4 cellular contexts compared by ENCODE assay signal in genomic region chr6:84133385-84133784, GRCh38.
DNase-seq lines count a peak whose midpoint lies in the region; FAIRE-seq and TF ChIP-seq lines count a peak whose summit lies in the region.
"Not testable (repeated sequence)": the region's sequence is repeated elsewhere in the genome, so short reads cannot be mapped to it uniquely, and the experiment has no call there.

No MANE protein-coding gene starts in this region.

- H3K9ac ChIP-seq in endodermal cell (ENCODE audit: extremely low read depth, low read length, poor library complexity, severe bottlenecking); kidney (ENCODE audit: low read length in 2 of 2): not testable (repeated sequence)

- H3K9me3 ChIP-seq in endodermal cell (ENCODE audit: control insufficient read depth, low read length) = peaks cover 36% of the 10 kb centered on the region
- H3K9me3 ChIP-seq in kidney (ENCODE audit: control insufficient read depth in 1 of 2, low read length in 2 of 2) = not testable (repeated sequence)

- peak; percentile 10 for DNase-seq in Jurkat, Clone E6-1 (ENCODE audit: low read depth, low spot score)
- DNase-seq in chondrocyte (ENCODE audit: low spot score) (peak; percentile 64), kidney (peak; percentile 58)
- DNase-seq in endodermal cell = not testable (repeated sequence)

- H3K27me3 Mint-ChIP-seq in chondrocyte (ENCODE audit: low read depth); endodermal cell (ENCODE audit: insufficient read depth): not testable (repeated sequence)

- not testable (repeated sequence) for H3K36me3 Mint-ChIP-seq in chondrocyte (ENCODE audit: low read depth)
- H3K36me3 Mint-ChIP-seq in endodermal cell (ENCODE audit: low read depth) = peaks cover 64% of the 10 kb centered on the region

- H3K36me3 ChIP-seq in endodermal cell (ENCODE audit: control insufficient read depth, insufficient read depth, low read length) = peaks cover 37% of the 10 kb centered on the region
- H3K36me3 ChIP-seq in kidney (ENCODE audit: control insufficient read depth in 1 of 2, insufficient read depth in 2 of 2, low read length in 2 of 2) = not testable (repeated sequence)

- not testable (repeated sequence) for TF ChIP-seq CTCF in chondrocyte (IDR thresholded peaks at IDR 0.05); endodermal cell (conservative IDR thresholded peaks at IDR 0.05); kidney (IDR thresholded peaks at IDR 0.05; ENCODE audit: borderline replicate concordance, extremely low read depth, insufficient read depth)

- not testable (repeated sequence) for H3K27me3 ChIP-seq in endodermal cell (ENCODE audit: control insufficient read depth, insufficient read depth, low read length, poor library complexity, severe bottlenecking)

- intact Hi-C loops in kidney (cut with DNase I) = not testable (repeated sequence)

- H3K9me3 Mint-ChIP-seq in chondrocyte (ENCODE audit: low read depth) (peaks cover 18% of the 10 kb centered on the region), endodermal cell (peaks cover 60% of the 10 kb centered on the region)

- FAIRE-seq in kidney (lab: Jason Lieb, UNC) = not testable (repeated sequence)

- 93 to 95% methylated on average over 6 to 9 of the region's 9 CpGs for WGBS in endodermal cell (ENCODE audit: insufficient coverage in 1 of 2, insufficient read length in 1 of 2), 2 experiments

- H3K4me3 ChIP-seq in Jurkat, Clone E6-1 (ENCODE audit: low read length); kidney (ENCODE audit: low read length in 2 of 2): not testable (repeated sequence)
- H3K4me3 ChIP-seq in endodermal cell (ENCODE audit: low read length) = peak overlapping the region; percentile 33

- not testable (repeated sequence) for H3K27ac ChIP-seq in endodermal cell (ENCODE audit: low read depth, low read length); kidney (ENCODE audit: low read depth in 2 of 2, low read length in 2 of 2)

- not testable (repeated sequence) for H3K27ac Mint-ChIP-seq in chondrocyte (ENCODE audit: unreplicated experiment); endodermal cell

- H3K4me1 ChIP-seq in endodermal cell (ENCODE audit: control insufficient read depth, insufficient read depth, low read length); kidney (ENCODE audit: control insufficient read depth in 1 of 2, insufficient read depth in 1 of 2, low read depth in 1 of 2, low read length in 2 of 2): not testable (repeated sequence)

- H3K4me1 Mint-ChIP-seq in chondrocyte (ENCODE audit: low read depth) = peaks cover 16% of the 10 kb centered on the region
- H3K4me1 Mint-ChIP-seq in endodermal cell = not testable (repeated sequence)

- H3K4me3 Mint-ChIP-seq in chondrocyte (ENCODE audit: unreplicated experiment); endodermal cell: not testable (repeated sequence)
